Comparison of ENCODE assay signal across 8 cellular contexts in genomic region chr1:8427493-8427892, GRCh38.
DNase-seq lines count a peak whose midpoint lies in the region; ATAC-seq and TF ChIP-seq lines count a peak whose summit lies in the region.

No MANE protein-coding gene starts in this region.

- peaks cover 80% of the 10 kb centered on the region for H3K4me1 Mint-ChIP-seq in CD4-positive, alpha-beta T cell (ENCODE audit: low read depth)

- POLR2A ChIA-PET in CD4-positive, alpha-beta T cell (lab: Charles Lee): interaction anchor here (0.7 to 1.8 kb wide), 5 partner anchors 9 to 99 kb away, joined by 3 to 5 read pairs (median 3); no protein-coding TSS in a partner anchor

- H3K27ac ChIP-seq in CD4-positive, alpha-beta T cell (ENCODE audit: low read depth, low read length): peak overlapping the region; percentile 45
- H3K27ac ChIP-seq in smooth muscle cell (ENCODE audit: low read depth) (peak overlapping the region; percentile 67), aorta (ENCODE audit: low read depth in 1 of 2, low read length in 2 of 2) (no peak overlapping the region)

- H3K4me1 ChIP-seq in smooth muscle cell (ENCODE audit: low read depth) (peaks cover 10% of the 10 kb centered on the region), aorta (ENCODE audit: control insufficient read depth in 1 of 2, insufficient read depth in 2 of 2, low read length in 2 of 2) (peaks cover 0 to 5% of the 10 kb centered on the region in 2 donors)

- peaks cover 27% of the 10 kb centered on the region for H3K79me2 ChIP-seq in smooth muscle cell (ENCODE audit: low read depth)

- H3K27me3 ChIP-seq in CD4-positive, alpha-beta T cell (ENCODE audit: control insufficient read depth, insufficient read depth, low read length): no peaks in the 10 kb centered on the region
- H3K27me3 ChIP-seq in smooth muscle cell (ENCODE audit: low read depth) (no peaks in the 10 kb centered on the region), aorta (ENCODE audit: control insufficient read depth in 1 of 2, insufficient read depth in 2 of 2, low read length in 1 of 2) (no peaks in the 10 kb centered on the region)

- peak overlapping the region; percentile 96 for H3K27ac Mint-ChIP-seq in CD4-positive, alpha-beta T cell

- H3F3A ChIP-seq in smooth muscle cell (ENCODE audit: low read depth): peaks cover 27% of the 10 kb centered on the region

- no peak for TF ChIP-seq CTCF in CD4-positive, alpha-beta T cell (IDR thresholded peaks at IDR 0.05)
- no peak for TF ChIP-seq CTCF in smooth muscle cell (IDR thresholded peaks at IDR 0.05; ENCODE audit: borderline replicate concordance, insufficient read depth, poor library complexity, severe bottlenecking)

- no peak for ATAC-seq in CD4-positive, alpha-beta T cell (ENCODE audit: poor library complexity)
- ATAC-seq in GM19395 (IDR thresholded peaks at IDR 0.05; ENCODE audit: unreplicated experiment): peak; percentile 67
- ATAC-seq in HG03469 (IDR thresholded peaks at IDR 0.05; ENCODE audit: unreplicated experiment): peak; percentile 32
- ATAC-seq in aorta (ENCODE audit: low FRiP score): no peak

- peak overlapping the region; percentile 82 for H3K4me3 Mint-ChIP-seq in CD4-positive, alpha-beta T cell

- peaks cover 89% of the 10 kb centered on the region for H4K20me1 ChIP-seq in smooth muscle cell (ENCODE audit: low read depth)

- H3K36me3 ChIP-seq in smooth muscle cell (ENCODE audit: low read depth) (no peaks in the 10 kb centered on the region), aorta (ENCODE audit: control insufficient read depth in 1 of 2, insufficient read depth in 2 of 2, low read length in 1 of 2) (no peaks in the 10 kb centered on the region)

- peaks cover 9% of the 10 kb centered on the region for H3K36me3 Mint-ChIP-seq in CD4-positive, alpha-beta T cell (ENCODE audit: low read depth)

- intact Hi-C loops in CD4-positive, alpha-beta T cell (cut with DNase I, micrococcal nuclease): loop anchor here in 1 of 2 experiments (10.0 kb wide), 1 partner anchor 387 kb away; the partner anchor contains the start of gene RERE
- intact Hi-C loops in aorta (cut with DNase I): loop anchor here in 1 of 2 donors (10.0 kb wide), 1 partner anchor 277 kb away; no protein-coding TSS in a partner anchor

- no peak overlapping the region for H2AFZ ChIP-seq in smooth muscle cell (ENCODE audit: low read depth)

- 46% methylated on average over 5 of the region's 5 CpGs for WGBS in smooth muscle cell (ENCODE audit: low lambda C conversion rate)
- 85 to 87% methylated on average over 5 of the region's 5 CpGs for WGBS in aorta, 2 donors

- no peak for DNase-seq in CD4-positive, alpha-beta T cell
- peak; percentile 9 for DNase-seq in activated gamma-delta T cell treated with anti-CD3 and anti-CD28 coated beads, Interleukin-2, amount 50 U/mL, for 16 hours (ENCODE audit: low read depth)
- DNase-seq in smooth muscle cell (lab: John Stamatoyannopoulos, UW; ENCODE audit: unreplicated experiment) (no peak), retina (no peak), NCI-H2107 treated with DMSO at 0.1 percent for 48 hours (lab: John Stamatoyannopoulos, UW; ENCODE audit: unreplicated experiment) (no peak), aorta (no peak)

- H3K9ac ChIP-seq in smooth muscle cell (ENCODE audit: low read depth): no peak overlapping the region

- H3K9me3 Mint-ChIP-seq in CD4-positive, alpha-beta T cell: no peaks in the 10 kb centered on the region

- CTCF ChIA-PET in CD4-positive, alpha-beta T cell (lab: Charles Lee): interaction anchor here (0.6 to 1.6 kb wide), 3 partner anchors 18 to 56 kb away, joined by 3 to 5 read pairs (median 3); no protein-coding TSS in a partner anchor

- no peak overlapping the region for H3K4me2 ChIP-seq in smooth muscle cell

- H3K4me3 ChIP-seq in smooth muscle cell (no peak overlapping the region), aorta (ENCODE audit: low read length in 2 of 2) (no peak overlapping the region)

- H3K27me3 Mint-ChIP-seq in CD4-positive, alpha-beta T cell: no peaks in the 10 kb centered on the region

- H3K9me3 ChIP-seq in CD4-positive, alpha-beta T cell (ENCODE audit: control insufficient read depth, low read length): no peaks in the 10 kb centered on the region
- no peaks in the 10 kb centered on the region for H3K9me3 ChIP-seq in smooth muscle cell (replicated peaks; ENCODE audit: low read depth)
- no peaks in the 10 kb centered on the region for H3K9me3 ChIP-seq in aorta (ENCODE audit: control insufficient read depth, low read length)

Comparison
In these comparisons a context has a peak if more than half of its experiments do, and no peak if none do; other contexts are left out.
1. ATAC-seq: peak in GM19395 (single experiment) and HG03469 (single experiment); none in CD4-positive, alpha-beta T cell (single experiment) and aorta (single experiment).
2. H3K27ac ChIP-seq: peak in CD4-positive, alpha-beta T cell (single experiment) and smooth muscle cell (single experiment); none in aorta (0 of 2).